8 cellular contexts compared by ENCODE assay signal in genomic region chr17:41687828-41688640, GRCh38.
DNase-seq lines count a peak whose midpoint lies in the region; ATAC-seq and TF ChIP-seq lines count a peak whose summit lies in the region.

No MANE protein-coding gene starts in this region.

- DNase-seq in SHP77 treated with DMSO at 0.1 percent for 48 hours (lab: John Stamatoyannopoulos, UW) (peak; percentile 79), amniotic epithelial cell (ENCODE audit: low read depth) (peak; percentile 21), epidermal melanocyte (ENCODE audit: insufficient read length, low spot score) (no peak)
- peak; percentile 72 for DNase-seq in stimulated activated CD4-positive, alpha-beta T cell treated with anti-CD3 and anti-CD28 coated beads, Interleukin-15, amount 100 ng/mL, for 24 hours

- peaks cover 27% of the 10 kb centered on the region for H4K20me1 ChIP-seq in KMS-11 (ENCODE audit: insufficient read depth)

- H3K27me3 ChIP-seq in KMS-11 (ENCODE audit: insufficient read depth, low read depth) (no peaks in the 10 kb centered on the region), iPS-20b (ENCODE audit: insufficient read depth, low read length) (no peaks in the 10 kb centered on the region)

- H3K4me3 ChIP-seq in KMS-11 (IDR thresholded peaks at IDR 0.05; ENCODE audit: insufficient read depth, low read depth, low read length) (peak overlapping the region; percentile 1), iPS-20b (ENCODE audit: low read length) (peak overlapping the region; percentile 96)

- TF ChIP-seq CTCF in GM12874 (IDR thresholded peaks at IDR 0.05; ENCODE audit: insufficient read depth, low read depth, low read length) (peak; percentile 40), KMS-11 (conservative IDR thresholded peaks at IDR 0.05; ENCODE audit: low read depth, low read length) (peak; percentile 73)

- H3K79me2 ChIP-seq in KMS-11 (ENCODE audit: insufficient read depth, low read depth) = peaks cover 28% of the 10 kb centered on the region

- H3K36me3 ChIP-seq in KMS-11 (ENCODE audit: insufficient read depth) (peaks cover 28% of the 10 kb centered on the region; the same call in 1 of the 2 replicates), iPS-20b (ENCODE audit: insufficient read depth, low read depth, low read length) (peaks cover 37% of the 10 kb centered on the region)

- no peak for ATAC-seq in HG02981 (IDR thresholded peaks at IDR 0.05; ENCODE audit: unreplicated experiment)

- H3K4me1 ChIP-seq in KMS-11 (ENCODE audit: low read depth, poor library complexity, severe bottlenecking) = peaks cover 27% of the 10 kb centered on the region
- peaks cover 9% of the 10 kb centered on the region for H3K4me1 ChIP-seq in iPS-20b (ENCODE audit: insufficient read depth, low read length)

- H3K4me2 ChIP-seq in KMS-11 = peak overlapping the region; percentile 65

- peak overlapping the region; percentile 60 for H2AFZ ChIP-seq in KMS-11 (ENCODE audit: low read depth)

- H3K27ac ChIP-seq in KMS-11 = peak overlapping the region; percentile 98
- no peak overlapping the region for H3K27ac ChIP-seq in iPS-20b (ENCODE audit: low read length)

- H3K9me3 ChIP-seq in iPS-20b (ENCODE audit: insufficient read depth, low read depth, low read length) = no peaks in the 10 kb centered on the region

- H3K9ac ChIP-seq in KMS-11 (peak overlapping the region; percentile 17; the same call in 1 of the 2 replicates), iPS-20b (ENCODE audit: low read depth, low read length) (peak overlapping the region; percentile 84)
